15 cellular contexts compared by ENCODE assay signal in genomic region chr16:27448531-27449433, GRCh38. TPM values are rescaled to one million over a fixed set of nuclear protein-coding genes. Genes with fewer than 3 reads are reported as not detected.
DNase-seq lines count a peak whose midpoint lies in the region; ATAC-seq lines count a peak whose summit lies in the region.
"Had no signal": no experiment of that assay in that cellular context is flagged by ENCODE, and none has a peak within 500 bp of the region (broad histone marks: within the 10 kb centered on the region; RNA-seq: fewer than 3 reads in every experiment).

No MANE protein-coding gene starts in this region.

- H3K36me3 Mint-ChIP-seq in activated naive CD4-positive, alpha-beta T cell treated with anti-CD3 and anti-CD28 coated beads for 36 hours (ENCODE audit: low read depth): peaks cover 71% of the 10 kb centered on the region
- H3K36me3 Mint-ChIP-seq in activated T-helper 17 cell treated with anti-CD3 and anti-CD28 coated beads, Interleukin-2, amount 50 U/mL, for 72 hours (ENCODE audit: low read depth): peaks cover 86% of the 10 kb centered on the region
- peaks cover 71% of the 10 kb centered on the region for H3K36me3 Mint-ChIP-seq in stimulated activated memory B cell treated with anti-CD40 and anti-IgM and Interleukin-4, amounts not matched to agents 10 μg/mL and 1 μg/mL and 100 μg/mL, for 72 hours
- H3K36me3 Mint-ChIP-seq: brain had no signal

- no peak for DNase-seq in activated naive CD4-positive, alpha-beta T cell treated with anti-CD3 and anti-CD28 coated beads for 36 hours
- no peak for DNase-seq in activated naive CD4-positive, alpha-beta T cell (lab: John Stamatoyannopoulos, UW)
- peak; percentile 92 for DNase-seq in NCI-H2029 (lab: John Stamatoyannopoulos, UW)
- DNase-seq in amniotic stem cell (lab: John Stamatoyannopoulos, UW): no peak
- DNase-seq in 8988T: no peak
- DNase-seq: AML-193; GDM1; Karpas-422; NCI-H226; stimulated activated CD4-positive, alpha-beta T cell treated with anti-CD3 and anti-CD28 coated beads, Interleukin-2, amount 100 ng/mL, for 24 hours had no signal

- H3K27ac Mint-ChIP-seq in activated naive CD4-positive, alpha-beta T cell treated with anti-CD3 and anti-CD28 coated beads for 36 hours: peak overlapping the region; percentile 94
- peak overlapping the region; percentile 94 for H3K27ac Mint-ChIP-seq in activated T-helper 17 cell treated with anti-CD3 and anti-CD28 coated beads, Interleukin-2, amount 50 U/mL, for 72 hours
- peak overlapping the region; percentile 79 for H3K27ac Mint-ChIP-seq in stimulated activated memory B cell treated with anti-CD40 and anti-IgM and Interleukin-4, amounts not matched to agents 10 μg/mL and 1 μg/mL and 100 μg/mL, for 72 hours
- H3K27ac Mint-ChIP-seq: brain, GM23338 had no signal

- peaks cover 86% of the 10 kb centered on the region for H3K4me1 Mint-ChIP-seq in activated naive CD4-positive, alpha-beta T cell treated with anti-CD3 and anti-CD28 coated beads for 36 hours (ENCODE audit: low read depth)
- H3K4me1 Mint-ChIP-seq in activated T-helper 17 cell treated with anti-CD3 and anti-CD28 coated beads, Interleukin-2, amount 50 U/mL, for 72 hours: peaks cover 47% of the 10 kb centered on the region
- peaks cover 82% of the 10 kb centered on the region for H3K4me1 Mint-ChIP-seq in stimulated activated memory B cell treated with anti-CD40 and anti-IgM and Interleukin-4, amounts not matched to agents 10 μg/mL and 1 μg/mL and 100 μg/mL, for 72 hours
- H3K4me1 Mint-ChIP-seq: brain, GM23338 had no signal

- intact Hi-C loops in activated naive CD4-positive, alpha-beta T cell treated with anti-CD3 and anti-CD28 coated beads for 36 hours (cut with micrococcal nuclease): loop anchor here (1.0 kb wide), 1 partner anchor 40 kb away; no protein-coding TSS in a partner anchor

- H3K27me3 Mint-ChIP-seq in activated naive CD4-positive, alpha-beta T cell treated with anti-CD3 and anti-CD28 coated beads for 36 hours (ENCODE audit: low read depth): no peaks in the 10 kb centered on the region
- H3K27me3 Mint-ChIP-seq in activated T-helper 17 cell treated with anti-CD3 and anti-CD28 coated beads, Interleukin-2, amount 50 U/mL, for 72 hours: no peaks in the 10 kb centered on the region
- H3K27me3 Mint-ChIP-seq in stimulated activated memory B cell treated with anti-CD40 and anti-IgM and Interleukin-4, amounts not matched to agents 10 μg/mL and 1 μg/mL and 100 μg/mL, for 72 hours: no peaks in the 10 kb centered on the region

- CTCF ChIA-PET in activated naive CD4-positive, alpha-beta T cell treated with anti-CD3 and anti-CD28 coated beads for 36 hours (lab: Charles Lee): interaction anchor here (0.6 kb wide), 1 partner anchor 74 kb away, joined by 3 read pairs; no protein-coding TSS in a partner anchor

- peaks cover 7% of the 10 kb centered on the region for H3K9me3 Mint-ChIP-seq in activated naive CD4-positive, alpha-beta T cell treated with anti-CD3 and anti-CD28 coated beads for 36 hours
- H3K9me3 Mint-ChIP-seq in activated T-helper 17 cell treated with anti-CD3 and anti-CD28 coated beads, Interleukin-2, amount 50 U/mL, for 72 hours: no peaks in the 10 kb centered on the region
- H3K9me3 Mint-ChIP-seq in stimulated activated memory B cell treated with anti-CD40 and anti-IgM and Interleukin-4, amounts not matched to agents 10 μg/mL and 1 μg/mL and 100 μg/mL, for 72 hours: no peaks in the 10 kb centered on the region

- no peak overlapping the region for H3K4me3 Mint-ChIP-seq in activated naive CD4-positive, alpha-beta T cell treated with anti-CD3 and anti-CD28 coated beads for 36 hours
- H3K4me3 Mint-ChIP-seq in activated T-helper 17 cell treated with anti-CD3 and anti-CD28 coated beads, Interleukin-2, amount 50 U/mL, for 72 hours: peak overlapping the region; percentile 61
- no peak overlapping the region for H3K4me3 Mint-ChIP-seq in stimulated activated memory B cell treated with anti-CD40 and anti-IgM and Interleukin-4, amounts not matched to agents 10 μg/mL and 1 μg/mL and 100 μg/mL, for 72 hours
- H3K4me3 Mint-ChIP-seq: brain, GM23338 had no signal

- ATAC-seq in activated T-helper 17 cell treated with anti-CD3 and anti-CD28 coated beads, Interleukin-2, amount 50 U/mL, for 72 hours (replicated peaks): no peak
- ATAC-seq in stimulated activated memory B cell treated with anti-CD40 and anti-IgM and Interleukin-4, amounts not matched to agents 10 μg/mL and 1 μg/mL and 100 μg/mL, for 72 hours: no peak
- no peak for ATAC-seq in HG02840 (IDR thresholded peaks at IDR 0.05; ENCODE audit: low FRiP score, unreplicated experiment)

RNA-seq across cellular contexts. Expression of gene IL21R, which starts 46.8 kb away (rescaled TPM):
- total RNA-seq in activated naive CD4-positive, alpha-beta T cell treated with anti-CD3 and anti-CD28 coated beads for 36 hours: 10 to 100 TPM; 93.8 to 99.2 TPM
- 10 to 100 TPM; 41.8 to 53.6 TPM for total RNA-seq in activated T-helper 17 cell treated with anti-CD3 and anti-CD28 coated beads, Interleukin-2, amount 50 U/mL, for 72 hours
